Comparison of ENCODE assay signal across 1 cellular context in genomic region chr1:10242811-10243210, GRCh38.
TF ChIP-seq lines count a peak whose summit lies in the region.

No MANE protein-coding gene starts in this region.

TF ChIP-seq in WTC11, 78 proteins besides CTCF, POLR2A, EP300 and RAD21 (continued from another document):
- no peak for TF ChIP-seq HMGXB4 (CRISPR knock-in tag; IDR thresholded peaks at IDR 0.05)
- no peak for TF ChIP-seq IRF2 (CRISPR knock-in tag; IDR thresholded peaks at IDR 0.05; ENCODE audit: borderline replicate concordance, low read depth)
- TF ChIP-seq JUN (CRISPR knock-in tag; IDR thresholded peaks at IDR 0.05): no peak
- TF ChIP-seq MAX (CRISPR knock-in tag; IDR thresholded peaks at IDR 0.05): no peak
- TF ChIP-seq ATF1 (CRISPR knock-in tag; IDR thresholded peaks at IDR 0.05): no peak
- no peak for TF ChIP-seq ERG (CRISPR knock-in tag; IDR thresholded peaks at IDR 0.05)
